Comparison of ENCODE assay signal across 1 cellular context in genomic region chr19:18440936-18441803, GRCh38.
TF ChIP-seq lines count a peak whose summit lies in the region.

No MANE protein-coding gene starts in this region.

TF ChIP-seq in HepG2, 621 proteins besides CTCF, POLR2A, EP300 and RAD21 (continued from another document and continues in another):
- TF ChIP-seq ZNF691 (CRISPR knock-in tag; IDR thresholded peaks at IDR 0.05; ENCODE audit: borderline replicate concordance, low read depth): no peak
- TF ChIP-seq ZC3H13 (CRISPR knock-in tag; IDR thresholded peaks at IDR 0.05): no peak; the same call in 1 of the 2 replicates
- TF ChIP-seq PBX2 (CRISPR knock-in tag; IDR thresholded peaks at IDR 0.05): no peak
- no peak for TF ChIP-seq ZNF709 (CRISPR knock-in tag; IDR thresholded peaks at IDR 0.05)
- no peak for TF ChIP-seq ZC3H4 (CRISPR knock-in tag; IDR thresholded peaks at IDR 0.05; ENCODE audit: borderline replicate concordance)
- TF ChIP-seq DR1 (CRISPR knock-in tag; IDR thresholded peaks at IDR 0.05): no peak
- no peak for TF ChIP-seq TBP (CRISPR knock-in tag; IDR thresholded peaks at IDR 0.05)
- TF ChIP-seq KDM6A (CRISPR knock-in tag; IDR thresholded peaks at IDR 0.05; ENCODE audit: low read depth): peak; percentile 16; the same call in 1 of the 2 replicates
- peak; percentile 84 for TF ChIP-seq HNF4A (CRISPR knock-in tag; IDR thresholded peaks at IDR 0.05)
- TF ChIP-seq, protein P1, sequence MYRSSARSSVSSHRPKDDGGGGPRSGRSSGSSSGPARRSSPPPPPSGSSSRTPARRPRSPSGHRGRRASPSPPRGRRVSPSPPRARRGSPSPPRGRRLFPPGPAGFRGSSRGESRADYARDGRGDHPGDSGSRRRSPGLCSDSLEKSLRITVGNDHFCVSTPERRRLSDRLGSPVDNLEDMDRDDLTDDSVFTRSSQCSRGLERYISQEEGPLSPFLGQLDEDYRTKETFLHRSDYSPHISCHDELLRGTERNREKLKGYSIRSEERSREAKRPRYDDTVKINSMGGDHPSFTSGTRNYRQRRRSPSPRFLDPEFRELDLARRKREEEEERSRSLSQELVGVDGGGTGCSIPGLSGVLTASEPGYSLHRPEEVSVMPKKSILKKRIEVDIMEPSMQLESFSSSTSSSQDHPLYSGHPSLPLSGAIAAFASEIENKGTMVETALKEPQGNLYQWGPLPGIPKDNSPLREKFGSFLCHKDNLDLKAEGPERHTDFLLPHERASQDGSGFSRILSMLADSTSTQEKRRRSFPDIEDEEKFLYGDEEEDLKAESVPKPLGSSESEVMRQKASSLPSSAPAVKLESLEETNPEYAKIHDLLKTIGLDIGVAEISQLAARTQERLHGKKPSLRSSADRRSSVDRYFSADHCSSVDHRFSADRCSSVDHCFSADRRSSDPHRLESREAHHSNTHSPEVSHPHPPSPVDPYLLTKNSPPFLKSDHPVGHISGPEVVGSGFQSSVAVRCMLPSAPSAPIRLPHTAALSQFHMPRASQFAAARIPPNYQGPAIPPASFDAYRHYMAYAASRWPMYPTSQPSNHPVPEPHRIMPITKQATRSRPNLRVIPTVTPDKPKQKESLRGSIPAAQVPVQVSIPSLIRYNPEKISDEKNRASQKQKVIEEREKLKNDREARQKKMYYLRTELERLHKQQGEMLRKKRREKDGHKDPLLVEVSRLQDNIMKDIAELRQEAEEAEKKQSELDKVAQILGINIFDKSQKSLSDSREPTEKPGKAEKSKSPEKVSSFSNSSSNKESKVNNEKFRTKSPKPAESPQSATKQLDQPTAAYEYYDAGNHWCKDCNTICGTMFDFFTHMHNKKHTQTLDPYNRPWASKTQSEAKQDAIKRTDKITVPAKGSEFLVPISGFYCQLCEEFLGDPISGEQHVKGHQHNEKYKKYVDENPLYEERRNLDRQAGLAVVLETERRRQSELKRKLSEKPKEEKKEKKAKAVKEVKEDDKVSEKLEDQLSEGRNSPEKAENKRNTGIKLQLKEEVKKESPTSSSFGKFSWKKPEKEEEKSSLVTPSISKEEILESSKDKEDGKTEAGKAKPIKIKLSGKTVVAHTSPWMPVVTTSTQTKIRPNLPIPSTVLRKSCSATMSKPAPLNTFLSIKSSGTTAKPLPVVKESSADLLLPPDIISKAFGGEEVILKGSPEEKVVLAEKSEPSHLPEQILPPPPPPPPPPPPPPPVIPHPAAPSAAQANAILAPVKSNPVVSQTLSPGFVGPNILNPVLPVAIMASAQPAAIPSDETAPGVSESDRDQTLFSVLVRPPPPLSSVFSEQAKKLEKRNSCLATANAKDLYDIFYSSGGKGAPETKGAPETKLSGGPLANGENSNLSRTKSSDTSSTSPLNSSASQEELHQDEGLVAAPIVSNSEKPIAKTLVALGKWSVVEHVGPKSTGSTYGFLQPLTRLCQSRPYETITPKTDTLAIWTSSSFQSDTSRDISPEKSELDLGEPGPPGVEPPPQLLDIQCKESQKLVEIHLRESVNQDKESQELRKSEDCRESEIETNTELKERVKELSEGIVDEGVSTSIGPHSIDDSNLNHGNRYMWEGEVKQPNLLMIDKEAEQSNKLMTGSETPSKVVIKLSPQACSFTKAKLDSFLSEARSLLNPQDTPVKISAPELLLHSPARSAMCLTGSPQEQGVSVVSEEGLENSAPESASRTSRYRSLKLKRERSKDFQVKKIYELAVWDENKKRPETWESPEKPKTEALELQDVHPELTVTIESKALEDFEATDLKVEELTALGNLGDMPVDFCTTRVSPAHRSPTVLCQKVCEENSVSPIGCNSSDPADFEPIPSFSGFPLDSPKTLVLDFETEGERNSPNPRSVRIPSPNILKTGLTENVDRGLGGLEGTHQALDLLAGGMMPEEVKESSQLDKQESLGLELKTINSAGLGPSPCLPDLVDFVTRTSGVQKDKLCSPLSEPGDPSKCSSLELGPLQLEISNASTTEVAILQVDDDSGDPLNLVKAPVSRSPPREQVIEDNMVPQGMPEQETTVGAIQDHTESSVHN (CRISPR knock-in tag; IDR thresholded peaks at IDR 0.05): no peak
- TF ChIP-seq ZNF441 (CRISPR knock-in tag; IDR thresholded peaks at IDR 0.05; ENCODE audit: borderline replicate concordance): no peak
- TF ChIP-seq ZNF546 (CRISPR knock-in tag; conservative IDR thresholded peaks at IDR 0.05): no peak; the same call in 1 of the 2 replicates
- no peak for TF ChIP-seq ZNF567 (CRISPR knock-in tag; IDR thresholded peaks at IDR 0.05; ENCODE audit: borderline replicate concordance)
- no peak for TF ChIP-seq EED (CRISPR knock-in tag; IDR thresholded peaks at IDR 0.05)
- TF ChIP-seq NFRKB (IDR thresholded peaks at IDR 0.05): no peak
- TF ChIP-seq HDAC2 (CRISPR knock-in tag; IDR thresholded peaks at IDR 0.05): no peak
- peak; percentile 51 for TF ChIP-seq BCL6 (CRISPR knock-in tag; IDR thresholded peaks at IDR 0.05)
- no peak for TF ChIP-seq ZNF274 (CRISPR knock-in tag; IDR thresholded peaks at IDR 0.05)
- TF ChIP-seq TBX2 (CRISPR knock-in tag; IDR thresholded peaks at IDR 0.05; ENCODE audit: borderline replicate concordance): 0 out of 2 replicates have a peak, but pooled peaks have one; percentile 0
- TF ChIP-seq SP1 (IDR thresholded peaks at IDR 0.05): no peak
- TF ChIP-seq SP1 (CRISPR knock-in tag; IDR thresholded peaks at IDR 0.05): no peak
- no peak for TF ChIP-seq PRDM15 (CRISPR knock-in tag; IDR thresholded peaks at IDR 0.05)
- TF ChIP-seq, protein P2, sequence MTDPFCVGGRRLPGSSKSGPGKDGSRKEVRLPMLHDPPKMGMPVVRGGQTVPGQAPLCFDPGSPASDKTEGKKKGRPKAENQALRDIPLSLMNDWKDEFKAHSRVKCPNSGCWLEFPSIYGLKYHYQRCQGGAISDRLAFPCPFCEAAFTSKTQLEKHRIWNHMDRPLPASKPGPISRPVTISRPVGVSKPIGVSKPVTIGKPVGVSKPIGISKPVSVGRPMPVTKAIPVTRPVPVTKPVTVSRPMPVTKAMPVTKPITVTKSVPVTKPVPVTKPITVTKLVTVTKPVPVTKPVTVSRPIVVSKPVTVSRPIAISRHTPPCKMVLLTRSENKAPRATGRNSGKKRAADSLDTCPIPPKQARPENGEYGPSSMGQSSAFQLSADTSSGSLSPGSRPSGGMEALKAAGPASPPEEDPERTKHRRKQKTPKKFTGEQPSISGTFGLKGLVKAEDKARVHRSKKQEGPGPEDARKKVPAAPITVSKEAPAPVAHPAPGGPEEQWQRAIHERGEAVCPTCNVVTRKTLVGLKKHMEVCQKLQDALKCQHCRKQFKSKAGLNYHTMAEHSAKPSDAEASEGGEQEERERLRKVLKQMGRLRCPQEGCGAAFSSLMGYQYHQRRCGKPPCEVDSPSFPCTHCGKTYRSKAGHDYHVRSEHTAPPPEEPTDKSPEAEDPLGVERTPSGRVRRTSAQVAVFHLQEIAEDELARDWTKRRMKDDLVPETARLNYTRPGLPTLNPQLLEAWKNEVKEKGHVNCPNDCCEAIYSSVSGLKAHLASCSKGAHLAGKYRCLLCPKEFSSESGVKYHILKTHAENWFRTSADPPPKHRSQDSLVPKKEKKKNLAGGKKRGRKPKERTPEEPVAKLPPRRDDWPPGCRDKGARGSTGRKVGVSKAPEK (CRISPR knock-in tag; IDR thresholded peaks at IDR 0.05; ENCODE audit: borderline replicate concordance): no peak
- no peak for TF ChIP-seq ZNF776 (CRISPR knock-in tag; IDR thresholded peaks at IDR 0.05)
- TF ChIP-seq, protein P3, sequence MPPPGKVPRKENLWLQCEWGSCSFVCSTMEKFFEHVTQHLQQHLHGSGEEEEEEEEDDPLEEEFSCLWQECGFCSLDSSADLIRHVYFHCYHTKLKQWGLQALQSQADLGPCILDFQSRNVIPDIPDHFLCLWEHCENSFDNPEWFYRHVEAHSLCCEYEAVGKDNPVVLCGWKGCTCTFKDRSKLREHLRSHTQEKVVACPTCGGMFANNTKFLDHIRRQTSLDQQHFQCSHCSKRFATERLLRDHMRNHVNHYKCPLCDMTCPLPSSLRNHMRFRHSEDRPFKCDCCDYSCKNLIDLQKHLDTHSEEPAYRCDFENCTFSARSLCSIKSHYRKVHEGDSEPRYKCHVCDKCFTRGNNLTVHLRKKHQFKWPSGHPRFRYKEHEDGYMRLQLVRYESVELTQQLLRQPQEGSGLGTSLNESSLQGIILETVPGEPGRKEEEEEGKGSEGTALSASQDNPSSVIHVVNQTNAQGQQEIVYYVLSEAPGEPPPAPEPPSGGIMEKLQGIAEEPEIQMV (CRISPR knock-in tag; IDR thresholded peaks at IDR 0.05; ENCODE audit: low read depth): no peak
- TF ChIP-seq, protein P4, sequence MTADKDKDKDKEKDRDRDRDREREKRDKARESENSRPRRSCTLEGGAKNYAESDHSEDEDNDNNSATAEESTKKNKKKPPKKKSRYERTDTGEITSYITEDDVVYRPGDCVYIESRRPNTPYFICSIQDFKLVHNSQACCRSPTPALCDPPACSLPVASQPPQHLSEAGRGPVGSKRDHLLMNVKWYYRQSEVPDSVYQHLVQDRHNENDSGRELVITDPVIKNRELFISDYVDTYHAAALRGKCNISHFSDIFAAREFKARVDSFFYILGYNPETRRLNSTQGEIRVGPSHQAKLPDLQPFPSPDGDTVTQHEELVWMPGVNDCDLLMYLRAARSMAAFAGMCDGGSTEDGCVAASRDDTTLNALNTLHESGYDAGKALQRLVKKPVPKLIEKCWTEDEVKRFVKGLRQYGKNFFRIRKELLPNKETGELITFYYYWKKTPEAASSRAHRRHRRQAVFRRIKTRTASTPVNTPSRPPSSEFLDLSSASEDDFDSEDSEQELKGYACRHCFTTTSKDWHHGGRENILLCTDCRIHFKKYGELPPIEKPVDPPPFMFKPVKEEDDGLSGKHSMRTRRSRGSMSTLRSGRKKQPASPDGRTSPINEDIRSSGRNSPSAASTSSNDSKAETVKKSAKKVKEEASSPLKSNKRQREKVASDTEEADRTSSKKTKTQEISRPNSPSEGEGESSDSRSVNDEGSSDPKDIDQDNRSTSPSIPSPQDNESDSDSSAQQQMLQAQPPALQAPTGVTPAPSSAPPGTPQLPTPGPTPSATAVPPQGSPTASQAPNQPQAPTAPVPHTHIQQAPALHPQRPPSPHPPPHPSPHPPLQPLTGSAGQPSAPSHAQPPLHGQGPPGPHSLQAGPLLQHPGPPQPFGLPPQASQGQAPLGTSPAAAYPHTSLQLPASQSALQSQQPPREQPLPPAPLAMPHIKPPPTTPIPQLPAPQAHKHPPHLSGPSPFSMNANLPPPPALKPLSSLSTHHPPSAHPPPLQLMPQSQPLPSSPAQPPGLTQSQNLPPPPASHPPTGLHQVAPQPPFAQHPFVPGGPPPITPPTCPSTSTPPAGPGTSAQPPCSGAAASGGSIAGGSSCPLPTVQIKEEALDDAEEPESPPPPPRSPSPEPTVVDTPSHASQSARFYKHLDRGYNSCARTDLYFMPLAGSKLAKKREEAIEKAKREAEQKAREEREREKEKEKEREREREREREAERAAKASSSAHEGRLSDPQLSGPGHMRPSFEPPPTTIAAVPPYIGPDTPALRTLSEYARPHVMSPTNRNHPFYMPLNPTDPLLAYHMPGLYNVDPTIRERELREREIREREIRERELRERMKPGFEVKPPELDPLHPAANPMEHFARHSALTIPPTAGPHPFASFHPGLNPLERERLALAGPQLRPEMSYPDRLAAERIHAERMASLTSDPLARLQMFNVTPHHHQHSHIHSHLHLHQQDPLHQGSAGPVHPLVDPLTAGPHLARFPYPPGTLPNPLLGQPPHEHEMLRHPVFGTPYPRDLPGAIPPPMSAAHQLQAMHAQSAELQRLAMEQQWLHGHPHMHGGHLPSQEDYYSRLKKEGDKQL (CRISPR knock-in tag; IDR thresholded peaks at IDR 0.05; ENCODE audit: low read depth): no peak
- no peak for TF ChIP-seq CHD2 (IDR thresholded peaks at IDR 0.05; ENCODE audit: low read depth, low read length)
- no peak for TF ChIP-seq MAFG (CRISPR knock-in tag; IDR thresholded peaks at IDR 0.05)
- TF ChIP-seq, protein P5, sequence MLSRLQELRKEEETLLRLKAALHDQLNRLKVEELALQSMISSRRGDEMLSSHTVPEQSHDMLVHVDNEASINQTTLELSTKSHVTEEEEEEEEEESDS (CRISPR knock-in tag; IDR thresholded peaks at IDR 0.05; ENCODE audit: borderline replicate concordance): no peak
- TF ChIP-seq MAZ (IDR thresholded peaks at IDR 0.05; ENCODE audit: borderline replicate concordance, low read depth, low read length): no peak
- no peak for TF ChIP-seq MAZ (CRISPR knock-in tag; IDR thresholded peaks at IDR 0.05; ENCODE audit: low read depth)
- TF ChIP-seq TBL1XR1 (IDR thresholded peaks at IDR 0.05; ENCODE audit: borderline replicate concordance, low read length, partially characterized antibody): no peak
- TF ChIP-seq MYC (CRISPR knock-in tag; IDR thresholded peaks at IDR 0.05; ENCODE audit: borderline replicate concordance): 0 out of 2 replicates have a peak, but pooled peaks have one; percentile 11
- no peak for TF ChIP-seq MXD4 (CRISPR knock-in tag; IDR thresholded peaks at IDR 0.05)
- TF ChIP-seq ESRRA (CRISPR knock-in tag; IDR thresholded peaks at IDR 0.05; ENCODE audit: low read depth): no peak
- no peak for TF ChIP-seq NR2F6 (IDR thresholded peaks at IDR 0.05)
- peak; percentile 24; the same call in 1 of the 2 replicates for TF ChIP-seq NR2F6 (CRISPR knock-in tag; IDR thresholded peaks at IDR 0.05)
